Comparison of ENCODE assay signal across 9 cellular contexts in genomic region chr1:189429610-189430009, GRCh38.
DNase-seq lines count a peak whose midpoint lies in the region; ATAC-seq and TF ChIP-seq lines count a peak whose summit lies in the region.
"Had no signal": no experiment of that assay in that cellular context is flagged by ENCODE, and none has a peak within 500 bp of the region (broad histone marks: within the 10 kb centered on the region; RNA-seq: fewer than 3 reads in every experiment).

No MANE protein-coding gene starts in this region.

- H3K9ac ChIP-seq in HCT116 (ENCODE audit: low read length): no peak overlapping the region

- intact Hi-C loops in HCT116 (cut with micrococcal nuclease): no loop called here

- POLR2A ChIA-PET in HCT116 (lab: Charles Lee): no interaction called here

- no peak overlapping the region for H2AFZ ChIP-seq in HCT116 (ENCODE audit: low read depth, low read length, poor library complexity, severe bottlenecking)

- peak; percentile 64 for TF ChIP-seq RAD21 in HCT116 (IDR thresholded peaks at IDR 0.05; ENCODE audit: low read depth)

- H3K36me3 ChIP-seq in BE2C (no peaks in the 10 kb centered on the region), HCT116 (ENCODE audit: control insufficient read depth in 1 of 2, insufficient read depth in 2 of 2, low read length in 2 of 2) (no peaks in the 10 kb centered on the region), Peyer's patch (no peaks in the 10 kb centered on the region)

- CTCF ChIA-PET in HCT116 (lab: Charles Lee): interaction anchor here (1.1 kb wide), 1 partner anchor 10 kb away, joined by 3 read pairs; no protein-coding TSS in a partner anchor

- no peaks in the 10 kb centered on the region for H3K4me1 Mint-ChIP-seq in glutamatergic neuron (ENCODE audit: low read depth, unreplicated experiment)
- H3K4me1 Mint-ChIP-seq: activated naive CD8-positive, alpha-beta T cell treated with anti-CD3 and anti-CD28 coated beads, Interleukin-2, amount 10 ng/mL, durations not matched to agents 7 days and 5 days had no signal

- H3K9me2 ChIP-seq in HCT116 (ENCODE audit: insufficient read depth): no peaks in the 10 kb centered on the region

- H3K27ac Mint-ChIP-seq in glutamatergic neuron (ENCODE audit: unreplicated experiment): no peak overlapping the region
- H3K27ac Mint-ChIP-seq: activated naive CD8-positive, alpha-beta T cell treated with anti-CD3 and anti-CD28 coated beads, Interleukin-2, amount 10 ng/mL, durations not matched to agents 7 days and 5 days had no signal

- H3K27ac ChIP-seq in HCT116 (ENCODE audit: low read depth, low read length) (no peak overlapping the region), Peyer's patch (no peak overlapping the region)

- RAD21 ChIA-PET in HCT116 (lab: Charles Lee; ENCODE audit: low non-redundant PET in 1 of 2, low total read pairs in 2 of 2, uncharacterized antibody in 2 of 2, unreplicated experiment in 2 of 2): no interaction called here

- peak; percentile 88 for TF ChIP-seq CTCF in BE2C (IDR thresholded peaks at IDR 0.05; ENCODE audit: low read depth, low read length)
- peak; percentile 47 to 75 (median 61); a peak in 5 of 6 replicates for TF ChIP-seq CTCF in HCT116 (IDR thresholded peaks at IDR 0.05 in 2 of 3, conservative IDR thresholded peaks at IDR 0.05 in 1 of 3; ENCODE audit: borderline replicate concordance in 1 of 3, insufficient read depth in 1 of 3, low read depth in 2 of 3, low read length in 2 of 3)
- peak in 4 of 6 experiments; percentile 15 to 45 (median 32) for TF ChIP-seq CTCF in Peyer's patch (IDR thresholded peaks at IDR 0.05)
- peak; percentile 83 for TF ChIP-seq CTCF in glutamatergic neuron (IDR thresholded peaks at IDR 0.05; ENCODE audit: partially characterized antibody, unreplicated experiment)

- H3K4me2 ChIP-seq in HCT116 (ENCODE audit: low read length): no peak overlapping the region

- no peaks in the 10 kb centered on the region for H4K20me1 ChIP-seq in HCT116 (ENCODE audit: insufficient read depth)

- peaks cover 1% of the 10 kb centered on the region for H3K9me3 Mint-ChIP-seq in glutamatergic neuron (ENCODE audit: unreplicated experiment)
- H3K9me3 Mint-ChIP-seq: activated naive CD8-positive, alpha-beta T cell treated with anti-CD3 and anti-CD28 coated beads, Interleukin-2, amount 10 ng/mL, durations not matched to agents 7 days and 5 days had no signal

- TF ChIP-seq POLR2A in HCT116 (IDR thresholded peaks at IDR 0.05; ENCODE audit: borderline replicate concordance, extremely low read depth, insufficient read depth, insufficient read length) (no peak), Peyer's patch (IDR thresholded peaks at IDR 0.05) (no peak)

- no peak overlapping the region for H3K4me3 Mint-ChIP-seq in glutamatergic neuron (ENCODE audit: unreplicated experiment)
- H3K4me3 Mint-ChIP-seq: activated naive CD8-positive, alpha-beta T cell treated with anti-CD3 and anti-CD28 coated beads, Interleukin-2, amount 10 ng/mL, durations not matched to agents 7 days and 5 days had no signal

- no peaks in the 10 kb centered on the region for H3K36me3 Mint-ChIP-seq in glutamatergic neuron (ENCODE audit: unreplicated experiment)
- H3K36me3 Mint-ChIP-seq: activated naive CD8-positive, alpha-beta T cell treated with anti-CD3 and anti-CD28 coated beads, Interleukin-2, amount 10 ng/mL, durations not matched to agents 7 days and 5 days had no signal

- ATAC-seq in HCT116: peak; percentile 69
- ATAC-seq in HG03469 (IDR thresholded peaks at IDR 0.05; ENCODE audit: unreplicated experiment): no peak
- ATAC-seq in GM19455 (IDR thresholded peaks at IDR 0.05; ENCODE audit: unreplicated experiment): no peak

- H3K4me1 ChIP-seq in BE2C: no peaks in the 10 kb centered on the region
- no peaks in the 10 kb centered on the region for H3K4me1 ChIP-seq in HCT116 (ENCODE audit: control insufficient read depth in 1 of 2, insufficient read depth in 2 of 2, low read length in 2 of 2)
- H3K4me1 ChIP-seq in Peyer's patch: no peaks in the 10 kb centered on the region

- BruUV-seq in HCT116 (replicated peaks; lab: Mats Ljungman, UMichigan): no TSS peak

- H3K4me3 ChIP-seq in BE2C (ENCODE audit: low read depth, low read length) (no peak overlapping the region), HCT116 (replicated peaks in 1 of 2; ENCODE audit: low read depth in 1 of 2, low read length in 2 of 2) (no peak overlapping the region), Peyer's patch (no peak overlapping the region)

- no peaks in the 10 kb centered on the region for H3K27me3 Mint-ChIP-seq in glutamatergic neuron (ENCODE audit: unreplicated experiment)
- H3K27me3 Mint-ChIP-seq: activated naive CD8-positive, alpha-beta T cell treated with anti-CD3 and anti-CD28 coated beads, Interleukin-2, amount 10 ng/mL, durations not matched to agents 7 days and 5 days had no signal

- H3K27me3 ChIP-seq in BE2C: no peaks in the 10 kb centered on the region
- H3K27me3 ChIP-seq in HCT116 (ENCODE audit: insufficient read depth, low read length): no peaks in the 10 kb centered on the region
- no peaks in the 10 kb centered on the region for H3K27me3 ChIP-seq in Peyer's patch

- H3K9me3 ChIP-seq in BE2C: no peaks in the 10 kb centered on the region
- no peaks in the 10 kb centered on the region for H3K9me3 ChIP-seq in HCT116 (ENCODE audit: control insufficient read depth in 1 of 2, insufficient read depth in 1 of 2, low read depth in 1 of 2, low read length in 2 of 2)
- no peaks in the 10 kb centered on the region for H3K9me3 ChIP-seq in Peyer's patch

- DNase-seq in BE2C: peak; percentile 44
- peak; percentile 52 for DNase-seq in HCT116 (ENCODE audit: low read depth, low spot score)
- DNase-seq in Peyer's patch: no peak
- DNase-seq in glutamatergic neuron: no peak
- DNase-seq in cerebellar nuclear complex (lab: John Stamatoyannopoulos, UW): no peak
- DNase-seq in OCI-M2 (lab: John Stamatoyannopoulos, UW; ENCODE audit: unreplicated experiment): no peak
- DNase-seq: activated naive CD8-positive, alpha-beta T cell treated with anti-CD3 and anti-CD28 coated beads, Interleukin-2, amount 10 ng/mL, durations not matched to agents 7 days and 5 days had no signal

- no peaks in the 10 kb centered on the region for H3K79me2 ChIP-seq in HCT116 (ENCODE audit: insufficient read depth, low read length)

TF ChIP-seq in HCT116, 20 proteins besides CTCF, POLR2A, EP300 and RAD21:
- TF ChIP-seq ZFX (IDR thresholded peaks at IDR 0.05): no peak
- TF ChIP-seq, protein P1, sequence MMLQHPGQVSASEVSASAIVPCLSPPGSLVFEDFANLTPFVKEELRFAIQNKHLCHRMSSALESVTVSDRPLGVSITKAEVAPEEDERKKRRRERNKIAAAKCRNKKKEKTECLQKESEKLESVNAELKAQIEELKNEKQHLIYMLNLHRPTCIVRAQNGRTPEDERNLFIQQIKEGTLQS (IDR thresholded peaks at IDR 0.05): no peak
- no peak for TF ChIP-seq SRF (IDR thresholded peaks at IDR 0.05; ENCODE audit: low read depth)
- TF ChIP-seq CEBPB (IDR thresholded peaks at IDR 0.05; ENCODE audit: low read depth): no peak
- TF ChIP-seq SIN3A (IDR thresholded peaks at IDR 0.05; ENCODE audit: low read depth): no peak
- no peak for TF ChIP-seq ELF1 (IDR thresholded peaks at IDR 0.05; ENCODE audit: borderline replicate concordance, low read depth)
- no peak for TF ChIP-seq CBX3 (IDR thresholded peaks at IDR 0.05; ENCODE audit: low read depth)
- TF ChIP-seq, protein P2, sequence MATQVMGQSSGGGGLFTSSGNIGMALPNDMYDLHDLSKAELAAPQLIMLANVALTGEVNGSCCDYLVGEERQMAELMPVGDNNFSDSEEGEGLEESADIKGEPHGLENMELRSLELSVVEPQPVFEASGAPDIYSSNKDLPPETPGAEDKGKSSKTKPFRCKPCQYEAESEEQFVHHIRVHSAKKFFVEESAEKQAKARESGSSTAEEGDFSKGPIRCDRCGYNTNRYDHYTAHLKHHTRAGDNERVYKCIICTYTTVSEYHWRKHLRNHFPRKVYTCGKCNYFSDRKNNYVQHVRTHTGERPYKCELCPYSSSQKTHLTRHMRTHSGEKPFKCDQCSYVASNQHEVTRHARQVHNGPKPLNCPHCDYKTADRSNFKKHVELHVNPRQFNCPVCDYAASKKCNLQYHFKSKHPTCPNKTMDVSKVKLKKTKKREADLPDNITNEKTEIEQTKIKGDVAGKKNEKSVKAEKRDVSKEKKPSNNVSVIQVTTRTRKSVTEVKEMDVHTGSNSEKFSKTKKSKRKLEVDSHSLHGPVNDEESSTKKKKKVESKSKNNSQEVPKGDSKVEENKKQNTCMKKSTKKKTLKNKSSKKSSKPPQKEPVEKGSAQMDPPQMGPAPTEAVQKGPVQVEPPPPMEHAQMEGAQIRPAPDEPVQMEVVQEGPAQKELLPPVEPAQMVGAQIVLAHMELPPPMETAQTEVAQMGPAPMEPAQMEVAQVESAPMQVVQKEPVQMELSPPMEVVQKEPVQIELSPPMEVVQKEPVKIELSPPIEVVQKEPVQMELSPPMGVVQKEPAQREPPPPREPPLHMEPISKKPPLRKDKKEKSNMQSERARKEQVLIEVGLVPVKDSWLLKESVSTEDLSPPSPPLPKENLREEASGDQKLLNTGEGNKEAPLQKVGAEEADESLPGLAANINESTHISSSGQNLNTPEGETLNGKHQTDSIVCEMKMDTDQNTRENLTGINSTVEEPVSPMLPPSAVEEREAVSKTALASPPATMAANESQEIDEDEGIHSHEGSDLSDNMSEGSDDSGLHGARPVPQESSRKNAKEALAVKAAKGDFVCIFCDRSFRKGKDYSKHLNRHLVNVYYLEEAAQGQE (IDR thresholded peaks at IDR 0.05; ENCODE audit: low read depth): no peak
- no peak for TF ChIP-seq SP1 (IDR thresholded peaks at IDR 0.05; ENCODE audit: low read depth)
- TF ChIP-seq ZBTB33 (IDR thresholded peaks at IDR 0.05; ENCODE audit: extremely low read depth, insufficient replicate concordance, low read length): no peak

Comparison
In these comparisons a context has a peak if more than half of its experiments do, and no peak if none do; other contexts are left out.
1. DNase-seq: peak in BE2C (single experiment) and HCT116 (single experiment); none in Peyer's patch (0 of 3), glutamatergic neuron (single experiment), cerebellar nuclear complex (0 of 2) and OCI-M2 (single experiment).
2. CTCF ChIP-seq: peak in every context shown above with its lines; median percentile 88 in BE2C; 83 in glutamatergic neuron; 61 in HCT116; 32 in Peyer's patch.